1 cellular context compared by ENCODE assay signal in the genomic region with DNA sequence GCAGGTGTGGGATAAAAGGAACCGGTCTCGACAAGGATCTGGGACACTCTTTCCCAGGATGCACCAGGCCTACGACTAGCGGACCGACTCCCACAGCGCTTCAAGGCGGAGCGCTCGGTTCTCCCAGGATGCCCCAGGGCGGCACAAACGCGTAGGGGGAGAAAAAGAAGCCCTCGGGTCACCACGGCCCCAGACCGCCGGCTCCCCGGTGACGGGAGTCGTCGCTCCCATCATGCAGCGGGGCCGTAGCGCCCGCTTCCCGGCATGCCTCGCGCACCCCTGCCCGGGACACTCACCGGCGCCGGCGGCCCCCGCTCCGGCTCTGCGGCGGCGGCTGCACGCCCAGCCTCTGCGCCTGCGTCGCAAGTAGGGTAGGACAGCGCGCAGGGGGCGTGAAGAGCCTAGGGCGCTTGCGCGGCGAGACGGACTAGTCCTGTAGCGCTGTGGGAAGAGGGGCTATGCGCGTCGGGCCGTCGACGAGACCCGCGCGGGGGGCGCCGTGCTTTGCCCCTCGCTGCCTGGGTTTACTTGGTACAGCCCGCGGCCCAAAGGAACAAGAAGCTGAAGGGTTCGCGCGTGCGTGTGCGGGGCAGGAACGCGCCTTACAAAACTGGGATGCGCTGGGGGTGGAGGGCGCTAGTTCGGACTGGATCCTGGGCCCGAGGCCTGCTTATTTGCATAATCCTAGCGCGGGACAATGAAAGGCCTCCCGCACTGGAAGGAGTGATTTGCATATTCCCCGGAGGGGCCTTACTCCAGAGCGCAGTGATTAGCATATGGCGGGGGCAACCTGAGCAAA.
TF ChIP-seq lines count a peak whose summit lies in the region.

A gene with protein sequence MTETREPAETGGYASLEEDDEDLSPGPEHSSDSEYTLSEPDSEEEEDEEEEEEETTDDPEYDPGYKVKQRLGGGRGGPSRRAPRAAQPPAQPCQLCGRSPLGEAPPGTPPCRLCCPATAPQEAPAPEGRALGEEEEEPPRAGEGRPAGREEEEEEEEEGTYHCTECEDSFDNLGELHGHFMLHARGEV (minus strand): TSS at position 368 of the 799 bp plus-strand sequence. CDS start 5,325 bp downstream, outside the sequence.

TF ChIP-seq in HEK293, 187 proteins besides CTCF, POLR2A, EP300 and RAD21 (continued from another document):
- TF ChIP-seq ZNF280C (tag by site-specific recombination; IDR thresholded peaks at IDR 0.05) (no peak), ZNF791 (tag by site-specific recombination; IDR thresholded peaks at IDR 0.05) (0 out of 2 replicates have a peak, but pooled peaks have one; percentile 50), KLF16 (tag by site-specific recombination; IDR thresholded peaks at IDR 0.05) (peak; percentile 81), ZNF140 (tag by site-specific recombination; IDR thresholded peaks at IDR 0.05) (no peak), ZNF776 (tag by site-specific recombination; IDR thresholded peaks at IDR 0.05; ENCODE audit: borderline replicate concordance) (no peak), ZNF214 (tag by site-specific recombination; IDR thresholded peaks at IDR 0.05; ENCODE audit: borderline replicate concordance) (no peak), ZNF514 (tag by site-specific recombination; IDR thresholded peaks at IDR 0.05) (no peak), ZNF664 (tag by site-specific recombination; IDR thresholded peaks at IDR 0.05) (no peak; the same call in 1 of the 2 replicates), IKZF3 (tag by site-specific recombination; IDR thresholded peaks at IDR 0.05) (peak; percentile 98), ZNF324 (tag by site-specific recombination; IDR thresholded peaks at IDR 0.05) (peak; percentile 84), PBX3 (CRISPR knock-in tag; IDR thresholded peaks at IDR 0.05) (no peak), ZNF654 (tag by site-specific recombination; IDR thresholded peaks at IDR 0.05; ENCODE audit: low read depth) (no peak), ZNF169 (tag by site-specific recombination; IDR thresholded peaks at IDR 0.05) (no peak; the same call in 1 of the 2 replicates), ZNF701 (tag by site-specific recombination; IDR thresholded peaks at IDR 0.05) (no peak), ZNF670 (tag by site-specific recombination; IDR thresholded peaks at IDR 0.05; ENCODE audit: low read depth) (no peak), BCL11A (tag by site-specific recombination; IDR thresholded peaks at IDR 0.05; ENCODE audit: low read depth) (no peak), HOXD13 (CRISPR knock-in tag; IDR thresholded peaks at IDR 0.05; ENCODE audit: borderline replicate concordance) (no peak), ZNF239 (tag by site-specific recombination; IDR thresholded peaks at IDR 0.05) (no peak), ZNF76 (tag by site-specific recombination; IDR thresholded peaks at IDR 0.05; ENCODE audit: borderline replicate concordance, low read depth) (no peak; the same call in 1 of the 2 replicates), ZNF426 (tag by site-specific recombination; IDR thresholded peaks at IDR 0.05) (no peak), ZNF571 (tag by site-specific recombination; IDR thresholded peaks at IDR 0.05) (no peak), RBAK (tag by site-specific recombination; IDR thresholded peaks at IDR 0.05) (peak; percentile 49; the same call in 1 of the 2 replicates), ZNF311 (tag by site-specific recombination; IDR thresholded peaks at IDR 0.05; ENCODE audit: borderline replicate concordance) (no peak), ZNF354C (tag by site-specific recombination; IDR thresholded peaks at IDR 0.05; ENCODE audit: borderline replicate concordance, low read depth) (no peak), ZNF785 (tag by site-specific recombination; IDR thresholded peaks at IDR 0.05) (no peak; the same call in 1 of the 2 replicates), MEIS1 (CRISPR knock-in tag; IDR thresholded peaks at IDR 0.05; ENCODE audit: borderline replicate concordance) (no peak), GFI1B (tag by site-specific recombination; IDR thresholded peaks at IDR 0.05) (peak; percentile 8; the same call in 1 of the 2 replicates), KLF9 (tag by site-specific recombination; IDR thresholded peaks at IDR 0.05; ENCODE audit: low read depth) (peak; percentile 68), ZBTB6 (tag by site-specific recombination; IDR thresholded peaks at IDR 0.05) (peak; percentile 6; the same call in 1 of the 2 replicates), TRIM28 (IDR thresholded peaks at IDR 0.05; ENCODE audit: borderline replicate concordance, low read length) (no peak), ZNF416 (tag by site-specific recombination; IDR thresholded peaks at IDR 0.05) (no peak), HOXA7 (CRISPR knock-in tag; IDR thresholded peaks at IDR 0.05; ENCODE audit: borderline replicate concordance) (no peak; the same call in 1 of the 2 replicates), KLF7 (tag by site-specific recombination; IDR thresholded peaks at IDR 0.05; ENCODE audit: borderline replicate concordance) (peak; percentile 66; the same call in 1 of the 2 replicates), ZBTB48 (tag by site-specific recombination; IDR thresholded peaks at IDR 0.05) (peak; percentile 32; the same call in 1 of the 2 replicates), ZNF501 (tag by site-specific recombination; IDR thresholded peaks at IDR 0.05) (peak; percentile 75; the same call in 1 of the 2 replicates), ZNF530 (tag by site-specific recombination; IDR thresholded peaks at IDR 0.05; ENCODE audit: low read depth) (no peak), ZNF549 (tag by site-specific recombination; IDR thresholded peaks at IDR 0.05) (no peak)
- TF ChIP-seq, protein P1, sequence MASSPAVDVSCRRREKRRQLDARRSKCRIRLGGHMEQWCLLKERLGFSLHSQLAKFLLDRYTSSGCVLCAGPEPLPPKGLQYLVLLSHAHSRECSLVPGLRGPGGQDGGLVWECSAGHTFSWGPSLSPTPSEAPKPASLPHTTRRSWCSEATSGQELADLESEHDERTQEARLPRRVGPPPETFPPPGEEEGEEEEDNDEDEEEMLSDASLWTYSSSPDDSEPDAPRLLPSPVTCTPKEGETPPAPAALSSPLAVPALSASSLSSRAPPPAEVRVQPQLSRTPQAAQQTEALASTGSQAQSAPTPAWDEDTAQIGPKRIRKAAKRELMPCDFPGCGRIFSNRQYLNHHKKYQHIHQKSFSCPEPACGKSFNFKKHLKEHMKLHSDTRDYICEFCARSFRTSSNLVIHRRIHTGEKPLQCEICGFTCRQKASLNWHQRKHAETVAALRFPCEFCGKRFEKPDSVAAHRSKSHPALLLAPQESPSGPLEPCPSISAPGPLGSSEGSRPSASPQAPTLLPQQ (tag by site-specific recombination; IDR thresholded peaks at IDR 0.05): peak; percentile 81
- TF ChIP-seq, protein P2, sequence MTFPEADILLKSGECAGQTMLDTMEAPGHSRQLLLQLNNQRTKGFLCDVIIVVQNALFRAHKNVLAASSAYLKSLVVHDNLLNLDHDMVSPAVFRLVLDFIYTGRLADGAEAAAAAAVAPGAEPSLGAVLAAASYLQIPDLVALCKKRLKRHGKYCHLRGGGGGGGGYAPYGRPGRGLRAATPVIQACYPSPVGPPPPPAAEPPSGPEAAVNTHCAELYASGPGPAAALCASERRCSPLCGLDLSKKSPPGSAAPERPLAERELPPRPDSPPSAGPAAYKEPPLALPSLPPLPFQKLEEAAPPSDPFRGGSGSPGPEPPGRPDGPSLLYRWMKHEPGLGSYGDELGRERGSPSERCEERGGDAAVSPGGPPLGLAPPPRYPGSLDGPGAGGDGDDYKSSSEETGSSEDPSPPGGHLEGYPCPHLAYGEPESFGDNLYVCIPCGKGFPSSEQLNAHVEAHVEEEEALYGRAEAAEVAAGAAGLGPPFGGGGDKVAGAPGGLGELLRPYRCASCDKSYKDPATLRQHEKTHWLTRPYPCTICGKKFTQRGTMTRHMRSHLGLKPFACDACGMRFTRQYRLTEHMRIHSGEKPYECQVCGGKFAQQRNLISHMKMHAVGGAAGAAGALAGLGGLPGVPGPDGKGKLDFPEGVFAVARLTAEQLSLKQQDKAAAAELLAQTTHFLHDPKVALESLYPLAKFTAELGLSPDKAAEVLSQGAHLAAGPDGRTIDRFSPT (tag by site-specific recombination; IDR thresholded peaks at IDR 0.05): peak; percentile 37; the same call in 1 of the 2 replicates
- TF ChIP-seq, protein P3, sequence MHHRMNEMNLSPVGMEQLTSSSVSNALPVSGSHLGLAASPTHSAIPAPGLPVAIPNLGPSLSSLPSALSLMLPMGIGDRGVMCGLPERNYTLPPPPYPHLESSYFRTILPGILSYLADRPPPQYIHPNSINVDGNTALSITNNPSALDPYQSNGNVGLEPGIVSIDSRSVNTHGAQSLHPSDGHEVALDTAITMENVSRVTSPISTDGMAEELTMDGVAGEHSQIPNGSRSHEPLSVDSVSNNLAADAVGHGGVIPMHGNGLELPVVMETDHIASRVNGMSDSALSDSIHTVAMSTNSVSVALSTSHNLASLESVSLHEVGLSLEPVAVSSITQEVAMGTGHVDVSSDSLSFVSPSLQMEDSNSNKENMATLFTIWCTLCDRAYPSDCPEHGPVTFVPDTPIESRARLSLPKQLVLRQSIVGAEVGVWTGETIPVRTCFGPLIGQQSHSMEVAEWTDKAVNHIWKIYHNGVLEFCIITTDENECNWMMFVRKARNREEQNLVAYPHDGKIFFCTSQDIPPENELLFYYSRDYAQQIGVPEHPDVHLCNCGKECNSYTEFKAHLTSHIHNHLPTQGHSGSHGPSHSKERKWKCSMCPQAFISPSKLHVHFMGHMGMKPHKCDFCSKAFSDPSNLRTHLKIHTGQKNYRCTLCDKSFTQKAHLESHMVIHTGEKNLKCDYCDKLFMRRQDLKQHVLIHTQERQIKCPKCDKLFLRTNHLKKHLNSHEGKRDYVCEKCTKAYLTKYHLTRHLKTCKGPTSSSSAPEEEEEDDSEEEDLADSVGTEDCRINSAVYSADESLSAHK (tag by site-specific recombination; IDR thresholded peaks at IDR 0.05): peak; percentile 31
